ENCODE assay signal across 32 cellular contexts in the genomic region with DNA sequence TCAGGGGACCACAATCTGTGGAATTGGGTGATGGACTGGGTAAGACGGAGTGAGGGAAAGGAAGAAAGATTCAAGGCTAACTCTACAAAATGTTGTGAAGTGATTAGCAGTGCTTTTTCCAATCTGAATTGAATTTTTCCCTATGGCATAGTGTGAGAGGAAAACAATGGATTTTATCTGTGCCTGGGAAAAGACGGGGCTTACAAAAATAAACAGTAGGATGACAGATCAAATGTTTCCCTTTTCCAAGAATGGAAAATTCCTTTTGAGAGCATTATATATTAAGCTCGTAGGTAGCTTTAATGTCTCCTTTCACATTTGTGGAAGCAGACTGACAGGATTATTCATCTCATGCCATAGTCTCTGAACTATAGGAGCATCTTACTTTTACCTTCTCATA.
"Had no signal": no experiment of that assay in that cellular context is flagged by ENCODE, and none has a peak within 500 bp of the region (broad histone marks: within the 10 kb centered on the region; RNA-seq: fewer than 3 reads in every experiment).

No MANE protein-coding gene starts in this region.

- H3K4me1 ChIP-seq: colonic mucosa, esophagus squamous epithelium, parathyroid adenoma, thyroid gland, upper lobe of left lung, vagina had no signal

- DNase-seq: activated CD4-positive, alpha-beta memory T cell treated with anti-CD3 and anti-CD28 coated beads, Interleukin-2, amount 10 ng/mL, durations not matched to agents 7 days and 5 days; activated CD4-positive, alpha-beta T cell treated with anti-CD3 and anti-CD28 coated beads for 1 hour; activated CD4-positive, alpha-beta T cell treated with anti-CD3 and anti-CD28 coated beads, Interleukin-2, amount 10 ng/mL, durations not matched to agents 7 days and 5 days; activated CD8-positive, alpha-beta memory T cell treated with anti-CD3 and anti-CD28 coated beads, Interleukin-2, amount 50 U/mL, for 48 hours; activated gamma-delta T cell; activated naive CD4-positive, alpha-beta T cell treated with anti-CD3 and anti-CD28 coated beads, Interleukin-2, amount 50 U/mL, for 16 hours; activated naive CD8-positive, alpha-beta T cell treated with anti-CD3 and anti-CD28 coated beads, Interleukin-2, amount 50 U/mL, for 24 hours; activated T-cell treated with anti-CD3 and anti-CD28 coated beads, Interleukin-2, amount 50 U/mL, for 24 hours; amygdala; colonic mucosa; esophagus squamous epithelium; gastrocnemius medialis; islet precursor cell; left ventricle myocardium superior; mammary epithelial cell; naive B cell; nucleus accumbens; psoas muscle; sigmoid colon; small intestine; stimulated activated CD4-positive, alpha-beta T cell treated with anti-CD3 and anti-CD28 coated beads, Interleukin-1b, Interleukin-23, amount 100 ng/mL, for 48 hours; stimulated activated CD4-positive, alpha-beta T cell treated with anti-CD3 and anti-CD28 coated beads, Interleukin-4, amount 100 ng/mL, for 4 hours; stimulated activated CD8-positive, alpha-beta memory T cell treated with anti-CD3 and anti-CD28 coated beads, Interleukin-4, amount 100 ng/mL, for 48 hours; stimulated activated naive B cell treated with anti-CD40 and anti-IgM and Interleukin-4, amounts not matched to agents 10 μg/mL and 1 μg/mL and 100 μg/mL, for 72 hours; stomach; T-helper 17 cell; thyroid gland; upper lobe of left lung had no signal

- H3K36me3 ChIP-seq: colonic mucosa, esophagus squamous epithelium, gastrocnemius medialis, sigmoid colon, stomach, thyroid gland, upper lobe of left lung, vagina had no signal

- FAIRE-seq: bronchial epithelial cell, small intestine had no signal

- H3K27me3 ChIP-seq: colonic mucosa, esophagus squamous epithelium, gastrocnemius medialis, hepatocyte, sigmoid colon, stomach, thyroid gland, upper lobe of left lung, vagina had no signal

- ATAC-seq: activated naive CD8-positive, alpha-beta T cell treated with anti-CD3 and anti-CD28 coated beads, Interleukin-2, amount 50 U/mL, for 24 hours; gastrocnemius medialis; left ventricle myocardium superior; psoas muscle; stimulated activated naive B cell treated with anti-CD40 and anti-IgM and Interleukin-4, amounts not matched to agents 10 μg/mL and 1 μg/mL and 100 μg/mL, for 72 hours; T-helper 17 cell had no signal

- H3K4me3 ChIP-seq: colonic mucosa, esophagus squamous epithelium, gastrocnemius medialis, hepatocyte, psoas muscle, sigmoid colon, stomach, thyroid gland, upper lobe of left lung, vagina had no signal

- H3K27ac ChIP-seq: colonic mucosa, esophagus squamous epithelium, gastrocnemius medialis, hepatocyte, parathyroid adenoma, psoas muscle, sigmoid colon, stomach, thyroid gland, upper lobe of left lung, vagina had no signal

- H3K9me3 ChIP-seq: colonic mucosa, esophagus squamous epithelium, gastrocnemius medialis, psoas muscle, sigmoid colon, stomach, thyroid gland, upper lobe of left lung, vagina had no signal
